ENCODE assay signal across 18 cellular contexts in genomic region chr1:210062033-210062432, GRCh38.
"Had no signal": no experiment of that assay in that cellular context is flagged by ENCODE, and none has a peak within 500 bp of the region (broad histone marks: within the 10 kb centered on the region; RNA-seq: fewer than 3 reads in every experiment).

No MANE protein-coding gene starts in this region.

- H3K9me3 ChIP-seq: esophagus squamous epithelium, sigmoid colon, stomach, thoracic aorta, transverse colon had no signal

- H3K36me3 ChIP-seq: esophagus squamous epithelium, heart left ventricle, sigmoid colon, stomach, thoracic aorta, transverse colon had no signal

- H3K36me3 Mint-ChIP-seq: naive B cell; stimulated activated naive B cell treated with anti-CD40 and anti-IgM and Interleukin-4, amounts not matched to agents 10 μg/mL and 1 μg/mL and 100 μg/mL, for 72 hours had no signal

- H3K27ac ChIP-seq: esophagus squamous epithelium, heart left ventricle, sigmoid colon, skin epidermis, stomach, thoracic aorta, transverse colon had no signal

- H3K4me3 Mint-ChIP-seq: effector memory CD8-positive, alpha-beta T cell; naive B cell; nephron; stimulated activated naive B cell treated with anti-CD40 and anti-IgM and Interleukin-4, amounts not matched to agents 10 μg/mL and 1 μg/mL and 100 μg/mL, for 72 hours had no signal

- H3K4me1 ChIP-seq: esophagus squamous epithelium, heart left ventricle, sigmoid colon, stomach, transverse colon had no signal

- DNase-seq: effector memory CD8-positive, alpha-beta T cell; esophagus squamous epithelium; foreskin fibroblast; heart left ventricle; hippocampal formation; kidney glomerular epithelial cell; mesendoderm; naive B cell; sigmoid colon; stimulated activated CD4-positive, alpha-beta T cell treated with anti-CD3 and anti-CD28 coated beads, Interleukin-2, amount 100 ng/mL, for 24 hours; stimulated activated CD4-positive, alpha-beta T cell treated with anti-CD3 and anti-CD28 coated beads, Interleukin-4, amount 100 ng/mL, for 4 hours; stimulated activated naive B cell treated with anti-CD40 and anti-IgM and Interleukin-4, amounts not matched to agents 10 μg/mL and 1 μg/mL and 100 μg/mL, for 72 hours; stomach; substantia nigra; transverse colon had no signal

- H3K27ac Mint-ChIP-seq: effector memory CD8-positive, alpha-beta T cell; naive B cell; nephron; stimulated activated naive B cell treated with anti-CD40 and anti-IgM and Interleukin-4, amounts not matched to agents 10 μg/mL and 1 μg/mL and 100 μg/mL, for 72 hours had no signal

- H3K4me3 ChIP-seq: esophagus squamous epithelium, heart left ventricle, sigmoid colon, skin epidermis, stomach, thoracic aorta, transverse colon had no signal

- H3K4me1 Mint-ChIP-seq: naive B cell; nephron; stimulated activated naive B cell treated with anti-CD40 and anti-IgM and Interleukin-4, amounts not matched to agents 10 μg/mL and 1 μg/mL and 100 μg/mL, for 72 hours had no signal

- H3K27me3 ChIP-seq: esophagus squamous epithelium, sigmoid colon, stomach, transverse colon had no signal

- H3K9me3 Mint-ChIP-seq: effector memory CD8-positive, alpha-beta T cell; nephron had no signal
